ENCODE assay signal across 9 cellular contexts in the genomic region with DNA sequence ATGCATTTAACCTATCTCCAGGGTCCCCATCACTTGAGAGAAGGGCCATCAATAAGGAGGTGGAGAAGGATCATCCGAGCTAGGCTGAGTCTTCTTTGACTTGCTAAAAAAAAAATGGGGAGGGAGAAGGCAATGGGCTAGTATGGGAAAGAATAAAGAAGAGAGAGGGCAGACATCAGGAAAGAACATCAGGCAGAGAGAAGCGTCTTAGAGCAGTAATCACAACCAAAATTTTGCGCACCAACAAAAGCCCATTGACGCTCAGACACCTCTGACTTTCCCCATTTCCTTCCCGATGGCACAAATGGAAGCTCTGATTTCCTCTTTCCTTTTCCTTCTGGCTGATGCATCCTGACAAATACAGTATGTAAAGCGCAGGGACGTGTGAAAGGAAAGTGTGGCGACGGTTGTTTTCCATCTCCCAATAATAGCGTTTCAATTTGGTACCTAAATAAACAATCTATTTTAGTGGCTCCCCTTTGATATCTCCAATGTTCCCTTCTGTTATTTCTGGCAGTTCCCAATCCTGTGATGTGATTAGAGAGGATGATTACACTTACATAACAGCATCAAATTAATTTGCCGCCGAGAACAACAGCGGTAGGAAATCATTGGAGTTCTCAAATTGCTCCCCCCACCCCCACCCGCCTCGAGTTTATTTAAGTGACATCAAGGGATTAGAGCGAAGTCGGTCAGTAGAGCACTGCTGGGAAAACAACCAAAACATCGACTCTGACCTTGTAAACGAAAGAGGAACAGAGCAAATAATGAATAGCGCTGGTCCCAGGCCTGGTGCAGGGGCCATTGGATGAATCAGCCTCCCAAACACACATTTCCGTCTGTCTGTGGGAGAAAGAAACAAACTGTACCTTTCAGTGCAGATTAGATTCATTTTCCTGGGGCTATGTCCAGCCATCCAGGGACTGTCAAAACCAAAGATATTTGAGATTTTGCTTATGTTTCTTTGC.
A peak's percentile ranks its signal among the peaks of the same experiment; 100 is the strongest.
DNase-seq lines count a peak whose midpoint lies in the region; TF ChIP-seq lines count a peak whose summit lies in the region.
"Had no signal": no experiment of that assay in that cellular context is flagged by ENCODE, and none has a peak within 500 bp of the region (broad histone marks: within the 10 kb centered on the region; RNA-seq: fewer than 3 reads in every experiment).

No MANE protein-coding gene starts in this region.

- no peak overlapping the region for H3K27ac Mint-ChIP-seq in activated CD4-positive, alpha-beta memory T cell treated with anti-CD3 and anti-CD28 coated beads for 36 hours
- H3K27ac Mint-ChIP-seq in activated naive CD4-positive, alpha-beta T cell treated with anti-CD3 and anti-CD28 coated beads for 36 hours, result no peak overlapping the region
- no peak overlapping the region for H3K27ac Mint-ChIP-seq in activated naive CD8-positive, alpha-beta T cell treated with anti-CD3 and anti-CD28 coated beads for 36 hours

- H3K36me3 ChIP-seq in osteoblast (ENCODE audit: insufficient read depth, low read length), result no peaks in the 10 kb centered on the region

- CTCF ChIA-PET in activated CD4-positive, alpha-beta memory T cell treated with anti-CD3 and anti-CD28 coated beads for 36 hours (lab: Charles Lee), result interaction anchor here (1.3 kb wide), 1 partner anchor 12 kb away, joined by 3 read pairs; no protein-coding TSS in a partner anchor
- CTCF ChIA-PET in activated naive CD4-positive, alpha-beta T cell treated with anti-CD3 and anti-CD28 coated beads for 36 hours (lab: Charles Lee), result interaction anchor here (0.6 to 1.1 kb wide), 3 partner anchors 8 to 165 kb away, joined by 3 to 4 read pairs (median 4); no protein-coding TSS in a partner anchor

- no peaks in the 10 kb centered on the region for H3K9me3 Mint-ChIP-seq in activated CD4-positive, alpha-beta memory T cell treated with anti-CD3 and anti-CD28 coated beads for 36 hours
- no peaks in the 10 kb centered on the region for H3K9me3 Mint-ChIP-seq in activated naive CD4-positive, alpha-beta T cell treated with anti-CD3 and anti-CD28 coated beads for 36 hours
- no peaks in the 10 kb centered on the region for H3K9me3 Mint-ChIP-seq in activated naive CD8-positive, alpha-beta T cell treated with anti-CD3 and anti-CD28 coated beads for 36 hours

- no peaks in the 10 kb centered on the region for H4K20me1 ChIP-seq in osteoblast (ENCODE audit: insufficient read depth, low read length)

- no peaks in the 10 kb centered on the region for H3K36me3 Mint-ChIP-seq in activated CD4-positive, alpha-beta memory T cell treated with anti-CD3 and anti-CD28 coated beads for 36 hours
- H3K36me3 Mint-ChIP-seq in activated naive CD4-positive, alpha-beta T cell treated with anti-CD3 and anti-CD28 coated beads for 36 hours (ENCODE audit: low read depth), result no peaks in the 10 kb centered on the region
- no peaks in the 10 kb centered on the region for H3K36me3 Mint-ChIP-seq in activated naive CD8-positive, alpha-beta T cell treated with anti-CD3 and anti-CD28 coated beads for 36 hours

- H3K79me2 ChIP-seq in osteoblast (ENCODE audit: insufficient read depth, low read length), result no peaks in the 10 kb centered on the region

- peaks cover 9% of the 10 kb centered on the region for H3K4me1 ChIP-seq in osteoblast (ENCODE audit: insufficient read depth, low read length)

- peak overlapping the region; percentile 85 for H2AFZ ChIP-seq in osteoblast (ENCODE audit: low read length)

- no peaks in the 10 kb centered on the region for H3K4me1 Mint-ChIP-seq in activated CD4-positive, alpha-beta memory T cell treated with anti-CD3 and anti-CD28 coated beads for 36 hours (ENCODE audit: low read depth)
- H3K4me1 Mint-ChIP-seq in activated naive CD4-positive, alpha-beta T cell treated with anti-CD3 and anti-CD28 coated beads for 36 hours (ENCODE audit: low read depth), result no peaks in the 10 kb centered on the region
- no peaks in the 10 kb centered on the region for H3K4me1 Mint-ChIP-seq in activated naive CD8-positive, alpha-beta T cell treated with anti-CD3 and anti-CD28 coated beads for 36 hours

- peak overlapping the region; percentile 62 for H3K4me3 ChIP-seq in osteoblast (ENCODE audit: insufficient read depth, low read length)
- H3K4me3 ChIP-seq: K562 had no signal

- H3K27ac ChIP-seq in osteoblast (ENCODE audit: low read depth, low read length), result peak overlapping the region; percentile 69

- intact Hi-C loops in activated CD4-positive, alpha-beta memory T cell treated with anti-CD3 and anti-CD28 coated beads for 36 hours (cut with micrococcal nuclease), result no loop called here
- intact Hi-C loops in activated naive CD4-positive, alpha-beta T cell treated with anti-CD3 and anti-CD28 coated beads for 36 hours (cut with micrococcal nuclease), result no loop called here

- no peaks in the 10 kb centered on the region for H3K27me3 Mint-ChIP-seq in activated CD4-positive, alpha-beta memory T cell treated with anti-CD3 and anti-CD28 coated beads for 36 hours
- no peaks in the 10 kb centered on the region for H3K27me3 Mint-ChIP-seq in activated naive CD4-positive, alpha-beta T cell treated with anti-CD3 and anti-CD28 coated beads for 36 hours (ENCODE audit: low read depth)
- no peaks in the 10 kb centered on the region for H3K27me3 Mint-ChIP-seq in activated naive CD8-positive, alpha-beta T cell treated with anti-CD3 and anti-CD28 coated beads for 36 hours

- POLR2A ChIA-PET in activated CD4-positive, alpha-beta memory T cell treated with anti-CD3 and anti-CD28 coated beads for 36 hours (lab: Charles Lee), result no interaction called here

- H3K4me3 Mint-ChIP-seq in activated CD4-positive, alpha-beta memory T cell treated with anti-CD3 and anti-CD28 coated beads for 36 hours, result no peak overlapping the region
- no peak overlapping the region for H3K4me3 Mint-ChIP-seq in activated naive CD4-positive, alpha-beta T cell treated with anti-CD3 and anti-CD28 coated beads for 36 hours
- no peak overlapping the region for H3K4me3 Mint-ChIP-seq in activated naive CD8-positive, alpha-beta T cell treated with anti-CD3 and anti-CD28 coated beads for 36 hours

- H3K9me3 ChIP-seq in osteoblast (ENCODE audit: low read depth, low read length), result no peaks in the 10 kb centered on the region

- peak overlapping the region; percentile 78 for H3K4me2 ChIP-seq in osteoblast (ENCODE audit: insufficient read depth, low read length)

- no peak for TF ChIP-seq CTCF in osteoblast (IDR thresholded peaks at IDR 0.05; ENCODE audit: extremely low read depth, low read depth, low read length)

- no peaks in the 10 kb centered on the region for H3K27me3 ChIP-seq in osteoblast (ENCODE audit: insufficient read depth, low read length)

- peak; percentile 75 for DNase-seq in Ammon's horn (ENCODE audit: low spot score)
- DNase-seq in NOMO-1 (lab: John Stamatoyannopoulos, UW; ENCODE audit: unreplicated experiment in 2 of 2), result peak; percentile 1 to 19
- DNase-seq in fibroblast of gingiva (ENCODE audit: low read depth), result peak; percentile 73
- DNase-seq in osteoblast (ENCODE audit: insufficient read length, low spot score, missing footprints), result peak; percentile 69
- DNase-seq in activated CD4-positive, alpha-beta memory T cell treated with anti-CD3 and anti-CD28 coated beads for 36 hours, result no peak
- no peak for DNase-seq in activated naive CD4-positive, alpha-beta T cell treated with anti-CD3 and anti-CD28 coated beads for 36 hours
- no peak for DNase-seq in activated naive CD8-positive, alpha-beta T cell treated with anti-CD3 and anti-CD28 coated beads for 36 hours
- no peak for DNase-seq in SKM-1 (lab: John Stamatoyannopoulos, UW; ENCODE audit: unreplicated experiment)

Comparison
In these comparisons a context has a peak if more than half of its experiments do, and no peak if none do; other contexts are left out.
1. DNase-seq: peak in Ammon's horn (single experiment), NOMO-1 (2 of 2), fibroblast of gingiva (single experiment) and osteoblast (single experiment); none in activated CD4-positive, alpha-beta memory T cell treated with anti-CD3 and anti-CD28 coated beads for 36 hours (single experiment), activated naive CD4-positive, alpha-beta T cell treated with anti-CD3 and anti-CD28 coated beads for 36 hours (single experiment), activated naive CD8-positive, alpha-beta T cell treated with anti-CD3 and anti-CD28 coated beads for 36 hours (single experiment) and SKM-1 (single experiment).